Comparison of ENCODE assay signal across 24 cellular contexts in the genomic region with DNA sequence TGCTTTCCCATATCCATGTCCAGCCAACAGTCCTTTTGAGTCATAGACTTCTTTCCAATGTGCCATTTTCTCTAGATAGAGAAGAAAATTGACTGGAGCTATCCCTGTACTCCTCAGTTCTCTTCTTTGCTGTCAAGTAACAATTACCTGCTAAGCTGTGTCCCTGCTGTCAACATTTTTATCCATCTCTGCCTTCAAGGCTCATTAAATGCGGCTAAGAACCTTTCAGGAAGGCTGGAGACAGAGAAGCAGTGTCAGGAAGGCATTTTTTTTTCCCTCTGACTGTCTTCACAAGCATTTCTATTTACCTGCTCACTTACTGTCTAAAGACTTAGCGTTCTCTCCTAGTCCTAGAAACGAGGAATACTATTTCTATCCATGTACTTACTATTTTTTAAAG.
DNase-seq lines count a peak whose midpoint lies in the region; ATAC-seq, FAIRE-seq and TF ChIP-seq lines count a peak whose summit lies in the region.
"Had no signal": no experiment of that assay in that cellular context is flagged by ENCODE, and none has a peak within 500 bp of the region (broad histone marks: within the 10 kb centered on the region; RNA-seq: fewer than 3 reads in every experiment).

No MANE protein-coding gene starts in this region.

- H3K9me3 Mint-ChIP-seq in memory B cell = no peaks in the 10 kb centered on the region
- H3K9me3 Mint-ChIP-seq: CD4-positive, alpha-beta T cell; IgD-negative memory B cell had no signal

- H3K27ac ChIP-seq in heart left ventricle (peak overlapping the region in 7 of 12 donors; percentile 24 to 76 (median 66)), body of pancreas (peak overlapping the region in 3 of 4 donors; percentile 77 to 83 (median 82)), sigmoid colon (peak overlapping the region; percentile 32 to 72 (median 63))
- H3K27ac ChIP-seq: BLaER1 treated with 17β-estradiol and CSF1 and Interleukin-3, amounts not matched to agents 10 nM and 100 nM; HL-60; KMS-11; PC-9 had no signal

- H3K9me3 ChIP-seq in heart left ventricle = peaks cover 0 to 5% (median 0%) of the 10 kb centered on the region in 12 donors
- no peaks in the 10 kb centered on the region for H3K9me3 ChIP-seq in body of pancreas
- no peaks in the 10 kb centered on the region for H3K9me3 ChIP-seq in sigmoid colon

- intact Hi-C loops in heart left ventricle (cut with DNase I) = loop anchor here in 3 of 10 donors (10.0 kb wide), 3 partner anchors 69 to 259 kb away; a partner anchor contains a TSS
- intact Hi-C loops in Right ventricle myocardium superior (cut with DNase I) = loop anchor here (10.0 kb wide), 1 partner anchor 99 kb away; no protein-coding TSS in a partner anchor
- intact Hi-C loops in body of pancreas (cut with DNase I) = no loop called here
- intact Hi-C loops in sigmoid colon (cut with DNase I) = no loop called here

- DNase-seq in heart left ventricle = no peak
- DNase-seq in Right ventricle myocardium superior = no peak
- DNase-seq in body of pancreas = no peak
- no peak for DNase-seq in memory B cell (ENCODE audit: low spot score in 2 of 2)
- DNase-seq in sigmoid colon = no peak
- DNase-seq in GM12891 (ENCODE audit: insufficient read length, low spot score) = no peak
- DNase-seq in HK-2 (ENCODE audit: unreplicated experiment) = no peak
- DNase-seq: CD4-positive, alpha-beta T cell; COR-L47; GOT3; HCEC 1CT; MM.1S; NCI-H1694; NCI-H2081; NCI-H2227 treated with DMSO at 0.1 percent for 48 hours; NCI-H526 treated with DMSO at 0.1 percent for 48 hours; PC-9; SHP77 had no signal

- TF ChIP-seq POLR2A in heart left ventricle (IDR thresholded peaks at IDR 0.05) (no peak), body of pancreas (IDR thresholded peaks at IDR 0.05) (no peak), sigmoid colon (IDR thresholded peaks at IDR 0.05) (no peak), GM12891 (IDR thresholded peaks at IDR 0.05; ENCODE audit: low read depth, low read length) (no peak)

- H3K27me3 Mint-ChIP-seq in memory B cell = no peaks in the 10 kb centered on the region
- H3K27me3 Mint-ChIP-seq: CD4-positive, alpha-beta T cell; IgD-negative memory B cell had no signal

- no peak overlapping the region for H3K4me3 Mint-ChIP-seq in memory B cell
- H3K4me3 Mint-ChIP-seq: CD4-positive, alpha-beta T cell; IgD-negative memory B cell had no signal

- H3K36me3 ChIP-seq in heart left ventricle = peaks cover 0 to 98% (median 78%) of the 10 kb centered on the region in 9 donors
- peaks cover 0 to 2% of the 10 kb centered on the region in 2 donors for H3K36me3 ChIP-seq in body of pancreas (replicated peaks in 1 of 2; ENCODE audit: insufficient read depth in 1 of 2, low read depth in 2 of 2)
- H3K36me3 ChIP-seq in sigmoid colon = peaks cover 0 to 27% (median 3%) of the 10 kb centered on the region in 4 donors

- no peak for FAIRE-seq in GM12891 (lab: Jason Lieb, UNC)
- FAIRE-seq: A204.1, G401.6 had no signal

- no peaks in the 10 kb centered on the region for H3K4me1 Mint-ChIP-seq in memory B cell
- H3K4me1 Mint-ChIP-seq: IgD-negative memory B cell had no signal

- H3K27me3 ChIP-seq in heart left ventricle (no peaks in the 10 kb centered on the region), body of pancreas (no peaks in the 10 kb centered on the region), sigmoid colon (no peaks in the 10 kb centered on the region)
- H3K27me3 ChIP-seq: BLaER1 treated with 17β-estradiol and CSF1 and Interleukin-3, amounts not matched to agents 10 nM and 100 nM had no signal

- no peak overlapping the region for H3K4me3 ChIP-seq in heart left ventricle
- no peak overlapping the region for H3K4me3 ChIP-seq in body of pancreas
- no peak overlapping the region for H3K4me3 ChIP-seq in sigmoid colon
- H3K4me3 ChIP-seq: BLaER1 treated with 17β-estradiol and CSF1 and Interleukin-3, amounts not matched to agents 10 nM and 100 nM; PC-9 had no signal

- H3K27ac Mint-ChIP-seq in memory B cell = peak overlapping the region; percentile 5
- H3K27ac Mint-ChIP-seq: CD4-positive, alpha-beta T cell; IgD-negative memory B cell had no signal

- TF ChIP-seq CTCF in heart left ventricle (IDR thresholded peaks at IDR 0.05) = no peak
- no peak for TF ChIP-seq CTCF in body of pancreas (IDR thresholded peaks at IDR 0.05)
- TF ChIP-seq CTCF in sigmoid colon (IDR thresholded peaks at IDR 0.05) = no peak

- ATAC-seq in heart left ventricle (no peak), Right ventricle myocardium superior (ENCODE audit: poor library complexity) (no peak), body of pancreas (no peak), memory B cell (ENCODE audit: low read depth) (no peak)

- no peak for TF ChIP-seq EP300 in sigmoid colon (IDR thresholded peaks at IDR 0.05)

- H3K4me1 ChIP-seq in heart left ventricle (peaks cover 0 to 39% (median 12%) of the 10 kb centered on the region in 12 donors), body of pancreas (peaks cover 56% of the 10 kb centered on the region), sigmoid colon (peaks cover 0 to 71% (median 43%) of the 10 kb centered on the region in 4 donors)

- 93 to 95% (median 95%) methylated on average over 3 of the region's 3 CpGs for WGBS in heart left ventricle, 4 donors
- 55 to 68% methylated on average over 3 of the region's 3 CpGs for WGBS in body of pancreas, 2 donors
- 89 to 90% methylated on average over 3 of the region's 3 CpGs for WGBS in sigmoid colon, 2 donors

- H3K36me3 Mint-ChIP-seq in memory B cell = peaks cover 65% of the 10 kb centered on the region

TF ChIP-seq in GM12891, 5 proteins besides CTCF, POLR2A, EP300 and RAD21:
- TF ChIP-seq TAF1 (IDR thresholded peaks at IDR 0.05; ENCODE audit: low read depth, low read length) (no peak), PAX5 (IDR thresholded peaks at IDR 0.05; ENCODE audit: insufficient read depth, low read length, severe bottlenecking) (no peak), POU2F2 (IDR thresholded peaks at IDR 0.05; ENCODE audit: low read depth, low read length) (no peak), SPI1 (IDR thresholded peaks at IDR 0.05; ENCODE audit: low read depth, low read length) (no peak), POLR2AphosphoS5 (IDR thresholded peaks at IDR 0.05; ENCODE audit: low read depth, low read length) (no peak)
